Comparison of ENCODE assay signal across 8 cellular contexts in genomic region chr21:37073417-37074194, GRCh38. TPM values are rescaled to one million over a fixed set of nuclear protein-coding genes. Genes with fewer than 3 reads are reported as not detected.
DNase-seq lines count a peak whose midpoint lies in the region; ATAC-seq and TF ChIP-seq lines count a peak whose summit lies in the region.

No MANE protein-coding gene starts in this region.

- no peaks in the 10 kb centered on the region for H3K9me3 Mint-ChIP-seq in activated naive CD4-positive, alpha-beta T cell treated with anti-CD3 and anti-CD28 coated beads for 36 hours
- peaks cover 5% of the 10 kb centered on the region for H3K9me3 Mint-ChIP-seq in type B pancreatic cell

- H3K36me3 ChIP-seq in ovary: no peaks in the 10 kb centered on the region

- no peak for TF ChIP-seq EP300 in ovary (IDR thresholded peaks at IDR 0.05)

- WGBS in ovary, 3 donors: 0% methylated on average over 47 to 69 of the region's 69 CpGs

- CTCF ChIA-PET in activated naive CD4-positive, alpha-beta T cell treated with anti-CD3 and anti-CD28 coated beads for 36 hours (lab: Charles Lee): no interaction called here

- H3K27me3 Mint-ChIP-seq in activated naive CD4-positive, alpha-beta T cell treated with anti-CD3 and anti-CD28 coated beads for 36 hours (ENCODE audit: low read depth): no peaks in the 10 kb centered on the region
- no peaks in the 10 kb centered on the region for H3K27me3 Mint-ChIP-seq in type B pancreatic cell

- intact Hi-C loops in activated naive CD4-positive, alpha-beta T cell treated with anti-CD3 and anti-CD28 coated beads for 36 hours (cut with micrococcal nuclease): loop anchor here (1.0 to 2.0 kb wide), 11 partner anchors 13 to 491 kb away; partner anchors contain the start of genes DYRK1A, HLCS and VPS26C
- intact Hi-C loops in head of caudate nucleus (cut with DNase I) (loop anchor here (2.0 to 10.0 kb wide), 4 partner anchors 85 to 491 kb away; partner anchors contain the start of genes DYRK1A and VPS26C), ovary (cut with DNase I) (loop anchor here in 3 of 4 donors (2.0 to 5.0 kb wide), 4 partner anchors 106 to 294 kb away; partner anchors contain the start of genes DYRK1A (in 2 of the 3), HLCS (in 1 of the 3) and VPS26C (in 1 of the 3))

- TF ChIP-seq CTCF in ovary (IDR thresholded peaks at IDR 0.05) (peak in 1 of 3 donors; percentile 31), type B pancreatic cell (conservative IDR thresholded peaks at IDR 0.05) (no peak)

- H3K9me3 ChIP-seq in ovary: no peaks in the 10 kb centered on the region

- ATAC-seq in GM18909 (IDR thresholded peaks at IDR 0.05; ENCODE audit: poor library complexity, unreplicated experiment) (peak; percentile 32), HG03159 (IDR thresholded peaks at IDR 0.05; ENCODE audit: unreplicated experiment) (peak; percentile 35)

- peaks cover 10% of the 10 kb centered on the region for H3K36me3 Mint-ChIP-seq in activated naive CD4-positive, alpha-beta T cell treated with anti-CD3 and anti-CD28 coated beads for 36 hours (ENCODE audit: low read depth)
- H3K36me3 Mint-ChIP-seq in type B pancreatic cell: peaks cover 17% of the 10 kb centered on the region

- no peaks in the 10 kb centered on the region for H3K27me3 ChIP-seq in ovary

- peaks cover 44% of the 10 kb centered on the region for H3K4me1 Mint-ChIP-seq in activated naive CD4-positive, alpha-beta T cell treated with anti-CD3 and anti-CD28 coated beads for 36 hours (ENCODE audit: low read depth)
- H3K4me1 Mint-ChIP-seq in type B pancreatic cell (ENCODE audit: unreplicated experiment): peaks cover 40% of the 10 kb centered on the region

- H3K27ac ChIP-seq in ovary: peak overlapping the region; percentile 92 to 97

- H3K4me1 ChIP-seq in ovary (ENCODE audit: insufficient read depth): no peaks in the 10 kb centered on the region

- TF ChIP-seq POLR2A in ovary (IDR thresholded peaks at IDR 0.05): no peak

- peak; percentile 37 for DNase-seq in AG20443 (ENCODE audit: low spot score)
- peak; percentile 34 for DNase-seq in RKO (ENCODE audit: low spot score)
- peak; percentile 53 for DNase-seq in activated naive CD4-positive, alpha-beta T cell treated with anti-CD3 and anti-CD28 coated beads for 36 hours
- peak; percentile 61 to 92 (median 82) for DNase-seq in head of caudate nucleus
- peak; percentile 53 to 80 (median 73) for DNase-seq in ovary
- DNase-seq in type B pancreatic cell (ENCODE audit: extremely low spot score, unreplicated experiment): no peak

- peak overlapping the region; percentile 74 for H3K27ac Mint-ChIP-seq in activated naive CD4-positive, alpha-beta T cell treated with anti-CD3 and anti-CD28 coated beads for 36 hours
- H3K27ac Mint-ChIP-seq in type B pancreatic cell: peak overlapping the region; percentile 98

- peak overlapping the region; percentile 92 for H3K4me3 ChIP-seq in ovary

- peak overlapping the region; percentile 88 for H3K4me3 Mint-ChIP-seq in activated naive CD4-positive, alpha-beta T cell treated with anti-CD3 and anti-CD28 coated beads for 36 hours
- H3K4me3 Mint-ChIP-seq in type B pancreatic cell: peak overlapping the region; percentile 98

RNA-seq across cellular contexts. Expression of gene TTC3, which starts 0.6 kb away (rescaled TPM):
- total RNA-seq in activated naive CD4-positive, alpha-beta T cell treated with anti-CD3 and anti-CD28 coated beads for 36 hours: 10 to 100 TPM; 53.7 to 53.8 TPM
- 100 to 1,000 TPM; 142 to 192 (median 157) TPM for total RNA-seq in ovary
- polyA plus RNA-seq in ovary: 10 to 100 TPM; 58.2 to 76.8 TPM
- 163 and 203 TPM in 2 replicates for total RNA-seq in type B pancreatic cell (ENCODE audit: low replicate concordance)

RNA-seq across cellular contexts. Expression of gene PIGP, which starts 0.7 kb away (rescaled TPM):
- 10 to 100 TPM; 12.0 to 16.9 TPM for total RNA-seq in activated naive CD4-positive, alpha-beta T cell treated with anti-CD3 and anti-CD28 coated beads for 36 hours
- total RNA-seq in ovary (10 to 100 TPM; 13.8 to 29.3 (median 21.0) TPM), type B pancreatic cell (ENCODE audit: low replicate concordance) (18.8 and 20.5 TPM in 2 replicates)
- 10 to 100 TPM; 17.8 to 78.7 TPM for polyA plus RNA-seq in ovary
